Comparison of ENCODE assay signal across 13 cellular contexts in genomic region chr2:38499921-38500634, GRCh38.
DNase-seq lines count a peak whose midpoint lies in the region; ATAC-seq and TF ChIP-seq lines count a peak whose summit lies in the region.
"Had no signal": no experiment of that assay in that cellular context is flagged by ENCODE, and none has a peak within 500 bp of the region (broad histone marks: within the 10 kb centered on the region; RNA-seq: fewer than 3 reads in every experiment).

No MANE protein-coding gene starts in this region.

- peaks cover 79% of the 10 kb centered on the region for H3K4me1 Mint-ChIP-seq in nephron
- H3K4me1 Mint-ChIP-seq in type B pancreatic cell (ENCODE audit: unreplicated experiment) = peaks cover 35% of the 10 kb centered on the region

- H3K27me3 Mint-ChIP-seq in nephron (ENCODE audit: low read depth) (peaks cover 5% of the 10 kb centered on the region), type B pancreatic cell (no peaks in the 10 kb centered on the region)

- H3K4me1 ChIP-seq in foreskin keratinocyte = no peaks in the 10 kb centered on the region

- ATAC-seq in foreskin keratinocyte (peak; percentile 27), HG03135 (IDR thresholded peaks at IDR 0.05; ENCODE audit: unreplicated experiment) (no peak)
- ATAC-seq in activated naive CD4-positive, alpha-beta T cell treated with anti-CD3 and anti-CD28 coated beads, Interleukin-2, amount 50 U/mL, for 72 hours = no peak
- ATAC-seq: effector memory CD8-positive, alpha-beta T cell; GM12878; stimulated activated effector memory CD8-positive, alpha-beta T cell treated with anti-CD3 and anti-CD28 coated beads, Interleukin-12 subunit alpha, Interleukin-12 subunit beta, amount 100 ng/mL, for 72 hours had no signal

- H3K27me3 ChIP-seq in foreskin keratinocyte = peaks cover 3% of the 10 kb centered on the region

- H3K27ac Mint-ChIP-seq in nephron = peak overlapping the region; percentile 78 to 87 (median 82)
- H3K27ac Mint-ChIP-seq in type B pancreatic cell = peak overlapping the region; percentile 26
- H3K27ac Mint-ChIP-seq in activated naive CD4-positive, alpha-beta T cell treated with anti-CD3 and anti-CD28 coated beads, Interleukin-2, amount 50 U/mL, for 72 hours = no peak overlapping the region
- H3K27ac Mint-ChIP-seq: effector memory CD8-positive, alpha-beta T cell; stimulated activated effector memory CD8-positive, alpha-beta T cell treated with anti-CD3 and anti-CD28 coated beads, Interleukin-12 subunit alpha, Interleukin-12 subunit beta, amount 100 ng/mL, for 72 hours had no signal

- TF ChIP-seq CTCF in foreskin keratinocyte (conservative IDR thresholded peaks at IDR 0.05) (no peak), nephron (IDR thresholded peaks at IDR 0.05; ENCODE audit: unreplicated experiment in 3 of 3) (no peak), type B pancreatic cell (conservative IDR thresholded peaks at IDR 0.05) (no peak)

- DNase-seq in NCI-H82 (lab: John Stamatoyannopoulos, UW) (peak; percentile 44), foreskin keratinocyte (peak in 1 of 2 donors; percentile 15), type B pancreatic cell (ENCODE audit: extremely low spot score, unreplicated experiment) (no peak)
- DNase-seq in activated effector memory CD4-positive, alpha-beta T cell treated with anti-CD3 and anti-CD28 coated beads, Interleukin-2, amount 50 U/mL, for 16 hours = no peak
- DNase-seq in activated naive CD4-positive, alpha-beta T cell treated with anti-CD3 and anti-CD28 coated beads, Interleukin-2, amount 50 U/mL, for 72 hours (ENCODE audit: low spot score in 2 of 2) = no peak
- DNase-seq: activated CD8-positive, alpha-beta memory T cell treated with anti-CD3 and anti-CD28 coated beads, Interleukin-2, amount 50 U/mL, for 4 hours; amniotic stem cell; effector memory CD8-positive, alpha-beta T cell; naive B cell had no signal

- no peak overlapping the region for H3K27ac ChIP-seq in foreskin keratinocyte

- H3K4me3 Mint-ChIP-seq in nephron (peak overlapping the region in 2 of 3 experiments; percentile 13 to 26), type B pancreatic cell (no peak overlapping the region)
- H3K4me3 Mint-ChIP-seq: effector memory CD8-positive, alpha-beta T cell; stimulated activated effector memory CD8-positive, alpha-beta T cell treated with anti-CD3 and anti-CD28 coated beads, Interleukin-12 subunit alpha, Interleukin-12 subunit beta, amount 100 ng/mL, for 72 hours had no signal

- H3K9me3 Mint-ChIP-seq in nephron (peaks cover 9% of the 10 kb centered on the region), type B pancreatic cell (peaks cover 5% of the 10 kb centered on the region)
- peaks cover 0 to 4% of the 10 kb centered on the region in 2 donors for H3K9me3 Mint-ChIP-seq in activated naive CD4-positive, alpha-beta T cell treated with anti-CD3 and anti-CD28 coated beads, Interleukin-2, amount 50 U/mL, for 72 hours
- H3K9me3 Mint-ChIP-seq: stimulated activated effector memory CD8-positive, alpha-beta T cell treated with anti-CD3 and anti-CD28 coated beads, Interleukin-12 subunit alpha, Interleukin-12 subunit beta, amount 100 ng/mL, for 72 hours had no signal

- H3K36me3 Mint-ChIP-seq in nephron (ENCODE audit: low read depth) (no peaks in the 10 kb centered on the region), type B pancreatic cell (peaks cover 3% of the 10 kb centered on the region)
- H3K36me3 Mint-ChIP-seq in activated naive CD4-positive, alpha-beta T cell treated with anti-CD3 and anti-CD28 coated beads, Interleukin-2, amount 50 U/mL, for 72 hours = peaks cover 0 to 5% of the 10 kb centered on the region in 2 donors
- H3K36me3 Mint-ChIP-seq: stimulated activated effector memory CD8-positive, alpha-beta T cell treated with anti-CD3 and anti-CD28 coated beads, Interleukin-12 subunit alpha, Interleukin-12 subunit beta, amount 100 ng/mL, for 72 hours had no signal

Comparison
In these comparisons a context has a peak if more than half of its experiments do, and no peak if none do; other contexts are left out.
1. H3K27ac Mint-ChIP-seq: peak in nephron (3 of 3) and type B pancreatic cell (single experiment); none in activated naive CD4-positive, alpha-beta T cell treated with anti-CD3 and anti-CD28 coated beads, Interleukin-2, amount 50 U/mL, for 72 hours (0 of 2).